Comparison of ENCODE assay signal across 9 cellular contexts in the genomic region with DNA sequence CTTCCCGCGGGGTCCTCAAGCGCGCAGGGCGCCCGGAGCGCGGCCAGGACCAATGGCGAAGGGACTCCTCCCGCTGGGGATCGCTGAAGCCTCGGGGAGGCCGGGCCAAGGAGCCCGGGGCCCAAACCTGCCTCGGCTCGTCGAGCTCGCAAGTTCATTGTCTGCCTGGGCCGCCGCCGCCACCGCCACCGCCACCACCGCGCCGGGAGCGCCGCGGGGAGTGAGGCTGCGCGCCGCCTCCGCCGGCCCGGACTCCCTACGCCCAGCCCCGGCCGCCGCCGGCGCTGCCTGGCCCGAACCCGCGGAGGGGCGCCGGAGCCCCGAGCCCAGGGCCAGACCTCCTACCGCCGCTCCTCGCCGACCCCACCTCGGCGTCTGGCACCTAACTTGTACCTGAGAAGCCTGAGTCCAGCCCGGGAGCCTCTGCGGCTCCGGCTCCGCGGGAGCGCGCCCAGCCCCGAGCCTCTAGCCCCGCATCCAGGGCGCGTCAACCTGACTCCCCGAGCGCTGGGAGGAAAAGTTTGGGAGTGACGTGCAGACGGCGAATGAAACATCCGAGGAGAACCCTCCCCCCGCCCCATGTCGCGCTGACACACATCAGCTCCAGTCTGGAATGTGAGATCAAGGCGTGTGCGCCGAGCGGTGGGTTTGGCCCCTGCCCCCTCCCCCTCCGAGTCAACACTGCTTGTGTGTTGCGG. TPM values are rescaled to one million over a fixed set of nuclear protein-coding genes. Genes with fewer than 3 reads are reported as not detected.
DNase-seq lines count a peak whose midpoint lies in the region; ATAC-seq and TF ChIP-seq lines count a peak whose summit lies in the region.
"Had no signal": no experiment of that assay in that cellular context is flagged by ENCODE, and none has a peak within 500 bp of the region (broad histone marks: within the 10 kb centered on the region; RNA-seq: fewer than 3 reads in every experiment).

A gene with protein sequence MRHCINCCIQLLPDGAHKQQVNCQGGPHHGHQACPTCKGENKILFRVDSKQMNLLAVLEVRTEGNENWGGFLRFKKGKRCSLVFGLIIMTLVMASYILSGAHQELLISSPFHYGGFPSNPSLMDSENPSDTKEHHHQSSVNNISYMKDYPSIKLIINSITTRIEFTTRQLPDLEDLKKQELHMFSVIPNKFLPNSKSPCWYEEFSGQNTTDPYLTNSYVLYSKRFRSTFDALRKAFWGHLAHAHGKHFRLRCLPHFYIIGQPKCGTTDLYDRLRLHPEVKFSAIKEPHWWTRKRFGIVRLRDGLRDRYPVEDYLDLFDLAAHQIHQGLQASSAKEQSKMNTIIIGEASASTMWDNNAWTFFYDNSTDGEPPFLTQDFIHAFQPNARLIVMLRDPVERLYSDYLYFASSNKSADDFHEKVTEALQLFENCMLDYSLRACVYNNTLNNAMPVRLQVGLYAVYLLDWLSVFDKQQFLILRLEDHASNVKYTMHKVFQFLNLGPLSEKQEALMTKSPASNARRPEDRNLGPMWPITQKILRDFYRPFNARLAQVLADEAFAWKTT (minus strand): TSS at position 523 of the 698 bp plus-strand sequence. CDS start 47,386 bp downstream, outside the sequence.

- H3K4me1 ChIP-seq in OCI-LY7 (ENCODE audit: insufficient read depth, low read length, poor library complexity, severe bottlenecking) (peaks cover 42% of the 10 kb centered on the region), duodenal mucosa (ENCODE audit: control insufficient read depth in 1 of 2, insufficient read depth in 2 of 2, low read length in 2 of 2) (peaks cover 31 to 45% of the 10 kb centered on the region in 2 donors)

- H3K4me3 ChIP-seq in AG04449 (ENCODE audit: low read depth, low read length) = peak within 1 kb of the TSS; percentile 51
- H3K4me3 ChIP-seq in OCI-LY7 (ENCODE audit: low read depth, low read length, poor library complexity, severe bottlenecking) = peak within 1 kb of the TSS; percentile 81
- peak within 1 kb of the TSS; percentile 65 to 68 for H3K4me3 ChIP-seq in duodenal mucosa (ENCODE audit: low read depth in 1 of 2, low read length in 2 of 2)

- peak within 1 kb of the TSS; percentile 39 to 43 for H3K9ac ChIP-seq in duodenal mucosa (ENCODE audit: low read depth in 1 of 2, low read length in 2 of 2)

- ATAC-seq in GM19025 (IDR thresholded peaks at IDR 0.05; ENCODE audit: low read depth, unreplicated experiment) (peak; percentile 33), GM21367 (IDR thresholded peaks at IDR 0.05; ENCODE audit: unreplicated experiment) (no peak)

- no peaks in the 10 kb centered on the region for H3K9me2 ChIP-seq in OCI-LY7 (ENCODE audit: insufficient read depth, low read length)

- H4K20me1 ChIP-seq in OCI-LY7 (ENCODE audit: insufficient read depth, low read length) = peaks cover 12% of the 10 kb centered on the region

- H3K27ac ChIP-seq in OCI-LY7 (ENCODE audit: low read depth, low read length, poor library complexity, severe bottlenecking) (peak within 1 kb of the TSS; percentile 68), duodenal mucosa (ENCODE audit: low read depth, low read length) (peak within 1 kb of the TSS; percentile 70), substantia nigra (ENCODE audit: low read depth, low read length, poor library complexity, severe bottlenecking) (peak within 1 kb of the TSS; percentile 52)
- H3K27ac ChIP-seq: HL-60 had no signal

- DNase-seq in AG04449 (ENCODE audit: low read depth, low spot score) (no peak), OCI-LY7 (ENCODE audit: low spot score) (peak; percentile 69), lung microvascular endothelial cell (ENCODE audit: low read depth in 2 of 2) (peak; percentile 58 to 80), substantia nigra (lab: John Stamatoyannopoulos, UW) (peak in 24 of 49 donors; percentile 11 to 63 (median 36))
- no peak for DNase-seq in effector CD4-positive, alpha-beta T cell

- no peaks in the 10 kb centered on the region for H3K9me3 ChIP-seq in OCI-LY7 (ENCODE audit: low read length)
- H3K9me3 ChIP-seq in duodenal mucosa (ENCODE audit: control insufficient read depth in 1 of 2, low read length in 2 of 2) = peaks cover 4 to 6% of the 10 kb centered on the region in 2 donors

- intact Hi-C loops in OCI-LY7 (cut with micrococcal nuclease; ENCODE audit: unreplicated experiment) = loop anchor here (1.0 to 5.0 kb wide), 5 partner anchors 12 to 309 kb away; no protein-coding TSS in a partner anchor

- H3K36me3 ChIP-seq in OCI-LY7 (ENCODE audit: insufficient read depth, low read length) = no peaks in the 10 kb centered on the region; the same call in 1 of the 2 replicates
- no peaks in the 10 kb centered on the region for H3K36me3 ChIP-seq in duodenal mucosa (ENCODE audit: control insufficient read depth in 1 of 2, insufficient read depth in 2 of 2, low read length in 2 of 2)

- peaks cover 43 to 53% of the 10 kb centered on the region in 2 donors for H3K27me3 ChIP-seq in duodenal mucosa (ENCODE audit: control insufficient read depth in 1 of 2, insufficient read depth in 2 of 2, low read length in 2 of 2)

- H3K79me2 ChIP-seq in OCI-LY7 (ENCODE audit: insufficient read depth, low read depth, low read length) = peaks cover 25% of the 10 kb centered on the region

- H2AFZ ChIP-seq in OCI-LY7 (ENCODE audit: low read length) = peak within 1 kb of the TSS; percentile 58; the same call in 1 of the 2 replicates

- POLR2A ChIA-PET in AG04449 (lab: Yijun Ruan, JAX) = interaction anchor here (0.6 kb wide), 1 partner anchor 266 kb away, joined by 3 read pairs; no protein-coding TSS in a partner anchor
- POLR2A ChIA-PET in OCI-LY7 (lab: Charles Lee) = interaction anchor here (0.7 to 2.1 kb wide), 7 partner anchors 12 to 52 kb away, joined by 3 to 14 read pairs (median 4); no protein-coding TSS in a partner anchor

- TF ChIP-seq CTCF in AG04449 (IDR thresholded peaks at IDR 0.05; ENCODE audit: insufficient read depth, low read length, missing control alignments) (no peak), OCI-LY7 (conservative IDR thresholded peaks at IDR 0.05; ENCODE audit: low read length) (peak; percentile 15; the same call in 1 of the 2 replicates)

- peak within 1 kb of the TSS; percentile 85 for H3K4me2 ChIP-seq in OCI-LY7 (ENCODE audit: low read length)

- CTCF ChIA-PET in AG04449 (lab: Yijun Ruan, JAX) = no interaction called here
- CTCF ChIA-PET in OCI-LY7 (lab: Charles Lee; ENCODE audit: unreplicated experiment) = interaction anchor here (0.6 kb wide), 1 partner anchor 130 kb away, joined by 5 read pairs; no protein-coding TSS in a partner anchor

- no TSS peak for BruUV-seq in OCI-LY7 (replicated peaks; lab: Mats Ljungman, UMichigan)

RNA-seq across cellular contexts. Expression of the gene that starts here (rescaled TPM):
- 19.9 and 26.4 TPM in 2 replicates for total RNA-seq in OCI-LY7 (2014; rRNA removed; shearing (Covaris generic))
- 14.7 and 19.2 TPM in 2 replicates for total RNA-seq in OCI-LY7 (2022)
- 60.1 and 105 TPM in 2 replicates for total RNA-seq in lung microvascular endothelial cell

Comparison
In these comparisons a context has a peak if more than half of its experiments do, and no peak if none do; other contexts are left out.
1. DNase-seq: peak in OCI-LY7 (single experiment) and lung microvascular endothelial cell (2 of 2); none in AG04449 (single experiment) and effector CD4-positive, alpha-beta T cell (single experiment).
2. Peak in every context shown above with its lines, with median percentiles within 50 percentile points of each other: H3K4me3 ChIP-seq and H3K27ac ChIP-seq.